In genomic region chr6:52994031-52994788, GRCh38 we compare ENCODE assay signal across 1 cellular context.
TF ChIP-seq lines count a peak whose summit lies in the region.

No MANE protein-coding gene starts in this region.

TF ChIP-seq in HEK293, 187 proteins besides CTCF, POLR2A, EP300 and RAD21 (continued from another document):
- no peak for TF ChIP-seq TSHZ1 (tag by site-specific recombination; IDR thresholded peaks at IDR 0.05; ENCODE audit: borderline replicate concordance)
